20 cellular contexts compared by ENCODE assay signal in the genomic region with DNA sequence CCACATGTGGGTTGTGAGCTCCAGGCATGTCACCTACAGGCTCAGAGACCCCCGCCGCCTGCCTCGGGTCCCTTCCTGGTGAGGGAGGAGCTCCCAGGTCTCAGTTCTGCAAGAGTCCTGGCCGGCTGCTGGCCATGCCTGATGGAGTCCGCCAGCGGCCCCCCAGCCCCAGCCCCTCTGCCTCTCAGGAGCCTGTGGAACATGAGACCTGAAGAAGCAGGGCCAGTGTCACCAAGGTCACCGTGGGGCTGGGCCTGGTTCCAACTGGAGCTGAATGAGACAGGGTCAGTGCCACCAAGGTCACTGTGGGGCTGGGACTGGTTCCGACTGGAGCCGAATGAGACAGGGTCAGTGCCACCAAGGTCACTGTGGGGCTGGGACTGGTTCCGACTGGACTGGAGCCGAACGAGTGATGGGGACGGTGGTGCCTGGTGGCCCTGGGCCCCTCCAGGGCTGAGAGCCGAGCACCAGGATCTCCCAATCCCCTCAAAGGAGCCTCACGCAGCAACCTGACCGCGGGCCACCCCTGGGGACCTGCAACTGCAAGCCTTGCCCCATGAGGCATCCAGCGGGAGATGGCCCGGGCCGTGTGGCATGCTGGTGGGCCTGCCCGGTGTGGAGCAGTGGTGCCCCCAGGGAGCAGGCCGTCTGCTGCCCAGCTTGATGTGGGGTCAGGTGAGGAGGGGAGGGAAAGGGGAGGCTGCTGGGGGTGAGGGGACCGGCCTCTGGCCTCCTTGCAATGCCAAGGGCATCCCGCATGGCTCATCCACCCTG. TPM values are rescaled to one million over a fixed set of nuclear protein-coding genes. Genes with fewer than 3 reads are reported as not detected.
A peak's percentile ranks its signal among the peaks of the same experiment; 100 is the strongest.
DNase-seq lines count a peak whose midpoint lies in the region; ATAC-seq, FAIRE-seq and TF ChIP-seq lines count a peak whose summit lies in the region.
"Had no signal": no experiment of that assay in that cellular context is flagged by ENCODE, and none has a peak within 500 bp of the region (broad histone marks: within the 10 kb centered on the region; RNA-seq: fewer than 3 reads in every experiment).

No MANE protein-coding gene starts in this region.

- TF ChIP-seq CTCF in CD14-positive monocyte (IDR thresholded peaks at IDR 0.05) (no peak), GM12878 (IDR thresholded peaks at IDR 0.05 in 2 of 3, conservative IDR thresholded peaks at IDR 0.05 in 1 of 3; ENCODE audit: control insufficient read depth in 2 of 3, extremely low read depth in 1 of 3, insufficient read depth in 1 of 3, low read depth in 3 of 3, low read length in 3 of 3) (no peak), spleen (IDR thresholded peaks at IDR 0.05 in 8 of 11, conservative IDR thresholded peaks at IDR 0.05 in 3 of 11) (no peak), WERI-Rb-1 (IDR thresholded peaks at IDR 0.05; ENCODE audit: low read depth, low read length) (no peak), GM10266 (IDR thresholded peaks at IDR 0.05; ENCODE audit: control insufficient read depth, insufficient read depth, low read depth, missing control alignments) (no peak)

- DNase-seq in CD14-positive monocyte (ENCODE audit: low spot score) (no peak), GM12878 (ENCODE audit: low read depth, low spot score) (no peak), left lobe of liver (ENCODE audit: low spot score) (peak; percentile 78), spleen (peak; percentile 78), NCI-H1417 treated with DMSO at 0.1 percent for 48 hours (lab: John Stamatoyannopoulos, UW) (no peak), WERI-Rb-1 (no peak), GM10266 (ENCODE audit: extremely low spot score) (no peak)
- DNase-seq: ACHN; AML-193; CD8-positive, alpha-beta T cell; DMS79 treated with DMSO at 0.1 percent for 48 hours; NCI-H187 treated with DMSO at 0.1 percent for 48 hours; NCI-H2171; NCI-H748 treated with DMSO at 0.1 percent for 48 hours; PC-9 had no signal

- H3K27me3 Mint-ChIP-seq in CD14-positive monocyte (ENCODE audit: low read depth in 3 of 3), result no peaks in the 10 kb centered on the region

- WGBS in GM12878 (ENCODE audit: insufficient coverage, insufficient replicate concordance, low lambda C conversion rate, missing lambda C conversion rate), result 98% methylated on average over 23 of the region's 24 CpGs
- 79 to 87% (median 86%) methylated on average over 13 to 24 of the region's 24 CpGs for WGBS in spleen, 5 donors

- H3K4me1 ChIP-seq in GM12878 (ENCODE audit: control insufficient read depth, insufficient read depth, low read length) (no peaks in the 10 kb centered on the region), spleen (peaks cover 0 to 54% (median 18%) of the 10 kb centered on the region in 6 donors)

- no peak for TF ChIP-seq EP300 in GM12878 (IDR thresholded peaks at IDR 0.05; ENCODE audit: borderline replicate concordance in 1 of 2, control insufficient read depth in 1 of 2, low read depth in 2 of 2, low read length in 2 of 2)

- no peak overlapping the region for H3K4me3 Mint-ChIP-seq in CD14-positive monocyte
- H3K4me3 Mint-ChIP-seq: CD8-positive, alpha-beta T cell had no signal

- no peak for TF ChIP-seq RAD21 in GM12878 (IDR thresholded peaks at IDR 0.05; ENCODE audit: insufficient read depth, low read depth, low read length)

- peak overlapping the region in 4 of 7 donors; percentile 8 to 70 (median 26) for H3K27ac Mint-ChIP-seq in CD14-positive monocyte
- H3K27ac Mint-ChIP-seq: CD8-positive, alpha-beta T cell had no signal

- POLR2A ChIA-PET in GM12878 (lab: Charles Lee), result no interaction called here

- in situ Hi-C loops in GM12878 (cut with MboI), result loop anchor here (10.0 kb wide), 1 partner anchor 47 kb away; no protein-coding TSS in a partner anchor

- H3K9me3 ChIP-seq in GM12878 (replicated peaks; ENCODE audit: control insufficient read depth, insufficient read depth, low read length), result no peaks in the 10 kb centered on the region
- no peaks in the 10 kb centered on the region for H3K9me3 ChIP-seq in spleen
- H3K9me3 ChIP-seq in WERI-Rb-1 (ENCODE audit: severe bottlenecking), result no peaks in the 10 kb centered on the region

- no peaks in the 10 kb centered on the region for H3K9me3 Mint-ChIP-seq in CD14-positive monocyte
- H3K9me3 Mint-ChIP-seq: CD8-positive, alpha-beta T cell had no signal

- H3K27me3 ChIP-seq in GM12878 (replicated peaks in 1 of 2; ENCODE audit: control insufficient read depth in 2 of 2, insufficient read depth in 2 of 2, low read length in 1 of 2) (no peaks in the 10 kb centered on the region), spleen (replicated peaks in 1 of 7) (no peaks in the 10 kb centered on the region), WERI-Rb-1 (ENCODE audit: insufficient read depth, low read depth, severe bottlenecking) (no peaks in the 10 kb centered on the region)

- FAIRE-seq in GM12878 (lab: Jason Lieb, UNC), result no peak
- FAIRE-seq: D721Med, K562 had no signal

- peaks cover 51 to 73% of the 10 kb centered on the region in 2 donors for H3K36me3 Mint-ChIP-seq in CD14-positive monocyte

- no peaks in the 10 kb centered on the region for H4K20me1 ChIP-seq in GM12878 (ENCODE audit: control insufficient read depth, insufficient read depth)

- no peak overlapping the region for H3K4me2 ChIP-seq in GM12878 (ENCODE audit: control insufficient read depth, insufficient read depth)
- H3K4me2 ChIP-seq: PC-9 had no signal

- BruUV-seq in GM12878 (replicated peaks; lab: Mats Ljungman, UMichigan), result no TSS peak

- H3K27ac ChIP-seq in GM12878 (ENCODE audit: control insufficient read depth, insufficient read depth) (no peak overlapping the region), spleen (peak overlapping the region in 2 of 8 donors; percentile 3 to 5), WERI-Rb-1 (no peak overlapping the region)
- H3K27ac ChIP-seq: PC-9, SK-N-MC had no signal

- H3K79me2 ChIP-seq in GM12878 (ENCODE audit: control insufficient read depth, insufficient read depth, low read length), result no peaks in the 10 kb centered on the region

- ATAC-seq in GM12878 (no peak), left lobe of liver (peak; percentile 69)
- ATAC-seq: CD8-positive, alpha-beta T cell; HCT116 had no signal

- RAD21 ChIA-PET in GM12878 (lab: Charles Lee; ENCODE audit: unreplicated experiment), result no interaction called here

- H2AFZ ChIP-seq in GM12878 (ENCODE audit: control insufficient read depth, low read depth, low read length), result no peak overlapping the region
- H2AFZ ChIP-seq: PC-9 had no signal

- intact Hi-C loops in CD14-positive monocyte (cut with micrococcal nuclease) (no loop called here), GM12878 (cut with micrococcal nuclease; ENCODE audit: unreplicated experiment) (no loop called here), spleen (cut with DNase I; ENCODE audit: low total_unique reads) (no loop called here)

- no peak overlapping the region for H3K9ac ChIP-seq in GM12878 (ENCODE audit: control insufficient read depth, insufficient read depth, low read length)

- peaks cover 17% of the 10 kb centered on the region for H3K4me1 Mint-ChIP-seq in CD14-positive monocyte

- TF ChIP-seq POLR2A in GM12878 (IDR thresholded peaks at IDR 0.05; ENCODE audit: low read depth, low read length), result 0 out of 2 replicates have a peak, but pooled peaks have one; percentile 45
- no peak for TF ChIP-seq POLR2A in spleen (IDR thresholded peaks at IDR 0.05)

- H3K4me3 ChIP-seq in GM12878 (no peak overlapping the region), spleen (no peak overlapping the region), WERI-Rb-1 (ENCODE audit: low read depth, low read length) (no peak overlapping the region)
- H3K4me3 ChIP-seq: K562, PC-9, SK-N-MC had no signal

- H3K36me3 ChIP-seq in GM12878 (ENCODE audit: control insufficient read depth in 2 of 2, insufficient read depth in 2 of 2, low read length in 1 of 2), result no peaks in the 10 kb centered on the region; a peak in 2 of 4 replicates
- H3K36me3 ChIP-seq in spleen, result peaks cover 0 to 76% (median 68%) of the 10 kb centered on the region in 6 donors
- H3K36me3 ChIP-seq in WERI-Rb-1, result no peaks in the 10 kb centered on the region

- SMC1A ChIA-PET in GM12878 (lab: Charles Lee; ENCODE audit: uncharacterized antibody, unreplicated experiment), result no interaction called here

- CTCF ChIA-PET in GM12878 (lab: Yijun Ruan, JAX), result no interaction called here

RNA-seq across cellular contexts. Expression of a gene that starts 14.5 kb away (rescaled TPM):
- polyA plus RNA-seq in CD14-positive monocyte (100 to 1,000 TPM; 206 to 238 TPM), GM12878 (2011; rRNA removed) (44.2 and 49.2 TPM in 2 replicates), GM12878 (2014; fragmentation: Illumina TruSeq; extraction: Trizol) (33.2 and 33.8 TPM in 2 replicates), GM12878 (2014; fragmentation: Nextera tagmentation; extraction: Ambion mirVana) (10 to 100 TPM in 1 of 2 experiments, 1 to 10 TPM in 1; 2.4 to 10.4 TPM), GM12878 (2014; rRNA removed) (39.3 and 43.4 TPM in 2 replicates), GM12878 (2016; fragmentation: Nextera tagmentation; extraction: Ambion mirVana) (10 to 100 TPM; 49.5 to 56.4 TPM), spleen (10 to 100 TPM; 57.6 to 69.3 (median 64.9) TPM)
- 40.3 and 40.4 TPM in 2 replicates for total RNA-seq in GM12878 (2013; cell fraction: nucleolus; rRNA removed)
- total RNA-seq in GM12878 (2014; rRNA removed) (46.9 and 48.0 TPM in 2 replicates), GM12878 (2014; rRNA removed; fragmentation: Illumina TruSeq; extraction: Trizol) (30.2 and 33.4 TPM in 2 replicates), GM12878 (2021) (45.5 and 46.7 TPM in 2 replicates), left lobe of liver (73.9 TPM), spleen (100 to 1,000 TPM; 121 to 189 (median 165) TPM)
- polyA plus RNA-seq in GM12878 (2011; ENCODE audit: low read depth), result 19.6 TPM
- polyA plus RNA-seq in GM12878 (2011; cell fraction: cytosol; rRNA removed), result 39.6 and 41.6 TPM in 2 replicates
- 46.1 and 56.8 TPM in 2 replicates for polyA plus RNA-seq in GM12878 (2011; cell fraction: nucleus; rRNA removed)
- polyA plus RNA-seq in GM12878 (2012), result 28.3 and 33.6 TPM in 2 replicates
- 19.2 and 29.2 TPM in 2 replicates for polyA minus RNA-seq in GM12878 (2011; rRNA and poly(A)+ RNA removed)
- polyA minus RNA-seq in GM12878 (2011; cell fraction: cytosol; rRNA and poly(A)+ RNA removed), result 16.7 and 22.1 TPM in 2 replicates
- polyA minus RNA-seq in GM12878 (2011; cell fraction: nucleus; rRNA and poly(A)+ RNA removed), result 11.8 and 15.6 TPM in 2 replicates

RNA-seq across cellular contexts. Expression of a gene that starts 32.7 kb away (rescaled TPM):
- 1,000 to 10,000 TPM; 1,470 to 1,628 TPM for polyA plus RNA-seq in CD14-positive monocyte
- total RNA-seq in GM12878 (2013; cell fraction: nucleolus; rRNA removed), result 316 and 431 TPM in 2 replicates
- total RNA-seq in GM12878 (2014; rRNA removed), result 85.3 and 101 TPM in 2 replicates
- 25.2 and 31.3 TPM in 2 replicates for total RNA-seq in GM12878 (2014; rRNA removed; fragmentation: Illumina TruSeq; extraction: Trizol)
- 162 and 172 TPM in 2 replicates for total RNA-seq in GM12878 (2021)
- polyA plus RNA-seq in GM12878 (2011; ENCODE audit: low read depth), result 46.7 TPM
- polyA plus RNA-seq in GM12878 (2011; rRNA removed), result 31.3 and 57.2 TPM in 2 replicates
- 131 and 135 TPM in 2 replicates for polyA plus RNA-seq in GM12878 (2011; cell fraction: cytosol; rRNA removed)
- 271 and 308 TPM in 2 replicates for polyA plus RNA-seq in GM12878 (2011; cell fraction: nucleus; rRNA removed)
- polyA plus RNA-seq in GM12878 (2012), result 78.4 and 88.1 TPM in 2 replicates
- polyA plus RNA-seq in GM12878 (2014; fragmentation: Illumina TruSeq; extraction: Trizol), result 17.2 and 38.7 TPM in 2 replicates
- 10 to 100 TPM in 1 of 2 experiments, 1 to 10 TPM in 1; 8.0 to 19.8 TPM for polyA plus RNA-seq in GM12878 (2014; fragmentation: Nextera tagmentation; extraction: Ambion mirVana)
- polyA plus RNA-seq in GM12878 (2014; rRNA removed), result 60.6 and 67.5 TPM in 2 replicates
- 100 to 1,000 TPM; 120 to 128 TPM for polyA plus RNA-seq in GM12878 (2016; fragmentation: Nextera tagmentation; extraction: Ambion mirVana)
- polyA minus RNA-seq in GM12878 (2011; rRNA and poly(A)+ RNA removed), result 34.5 and 84.6 TPM in 2 replicates
- 49.2 and 68.0 TPM in 2 replicates for polyA minus RNA-seq in GM12878 (2011; cell fraction: cytosol; rRNA and poly(A)+ RNA removed)
- 58.9 and 82.0 TPM in 2 replicates for polyA minus RNA-seq in GM12878 (2011; cell fraction: nucleus; rRNA and poly(A)+ RNA removed)
- total RNA-seq in left lobe of liver, result 13.6 TPM
- total RNA-seq in spleen, result 100 to 1,000 TPM; 285 to 754 (median 415) TPM
- polyA plus RNA-seq in spleen, result 100 to 1,000 TPM in 2 of 3 donors, 10 to 100 TPM in 1; 92.1 to 332 (median 250) TPM
- total RNA-seq: G401 had no signal

RNA-seq across cellular contexts. Expression of a gene that starts 51.8 kb away (rescaled TPM):
- polyA plus RNA-seq in CD14-positive monocyte, result 1 to 10 TPM; 7.5 to 9.0 TPM
- 6.2 and 8.6 TPM in 2 replicates for total RNA-seq in GM12878 (2013; cell fraction: nucleolus; rRNA removed)
- 39.4 and 40.2 TPM in 2 replicates for total RNA-seq in GM12878 (2014; rRNA removed)
- 17.0 and 18.0 TPM in 2 replicates for total RNA-seq in GM12878 (2014; rRNA removed; fragmentation: Illumina TruSeq; extraction: Trizol)
- total RNA-seq in GM12878 (2021), result 81.3 and 83.2 TPM in 2 replicates
- polyA plus RNA-seq in GM12878 (2011; ENCODE audit: low read depth), result 6.3 TPM
- 14.8 and 27.7 TPM in 2 replicates for polyA plus RNA-seq in GM12878 (2011; rRNA removed)
- 32.2 and 59.0 TPM in 2 replicates for polyA plus RNA-seq in GM12878 (2011; cell fraction: cytosol; rRNA removed)
- polyA plus RNA-seq in GM12878 (2011; cell fraction: nucleus; rRNA removed), result 33.4 and 49.2 TPM in 2 replicates
- polyA plus RNA-seq in GM12878 (2012), result 22.6 and 22.7 TPM in 2 replicates
- polyA plus RNA-seq in GM12878 (2014; fragmentation: Illumina TruSeq; extraction: Trizol), result 1.7 and 5.9 TPM in 2 replicates
- 1 to 10 TPM in 1 of 2 experiments, under 1 TPM in 1; 0.69 to 5.5 TPM for polyA plus RNA-seq in GM12878 (2014; fragmentation: Nextera tagmentation; extraction: Ambion mirVana)
- polyA plus RNA-seq in GM12878 (2014; rRNA removed), result 53.6 and 62.2 TPM in 2 replicates
- 10 to 100 TPM; 69.2 to 75.5 TPM for polyA plus RNA-seq in GM12878 (2016; fragmentation: Nextera tagmentation; extraction: Ambion mirVana)
- polyA minus RNA-seq in GM12878 (2011; rRNA and poly(A)+ RNA removed), result 10.2 and 16.9 TPM in 2 replicates
- 12.4 and 18.7 TPM in 2 replicates for polyA minus RNA-seq in GM12878 (2011; cell fraction: cytosol; rRNA and poly(A)+ RNA removed)
- 2.8 and 6.0 TPM in 2 replicates for polyA minus RNA-seq in GM12878 (2011; cell fraction: nucleus; rRNA and poly(A)+ RNA removed)
- 19.1 TPM for total RNA-seq in left lobe of liver
- total RNA-seq in spleen, result 10 to 100 TPM in 6 of 7 donors, 1 to 10 TPM in 1; 6.1 to 30.6 (median 26.4) TPM
- 10 to 100 TPM; 16.4 to 35.4 (median 28.5) TPM for polyA plus RNA-seq in spleen

Comparison
In these comparisons a context has a peak if more than half of its experiments do, and no peak if none do; other contexts are left out.
1. DNase-seq: peak in left lobe of liver (single experiment) and spleen (single experiment); none in CD14-positive monocyte (single experiment), GM12878 (single experiment), NCI-H1417 treated with DMSO at 0.1 percent for 48 hours (single experiment), WERI-Rb-1 (single experiment) and GM10266 (single experiment).